In genomic region chr2:231749016-231749415, GRCh38 we compare ENCODE assay signal across 1 cellular context.
TF ChIP-seq lines count a peak whose summit lies in the region.

No MANE protein-coding gene starts in this region.

TF ChIP-seq in HepG2, 621 proteins besides CTCF, POLR2A, EP300 and RAD21:
- TF ChIP-seq ZNF687 (CRISPR knock-in tag; IDR thresholded peaks at IDR 0.05) = 0 out of 2 replicates have a peak, but pooled peaks have one; percentile 4
